In the genomic region with DNA sequence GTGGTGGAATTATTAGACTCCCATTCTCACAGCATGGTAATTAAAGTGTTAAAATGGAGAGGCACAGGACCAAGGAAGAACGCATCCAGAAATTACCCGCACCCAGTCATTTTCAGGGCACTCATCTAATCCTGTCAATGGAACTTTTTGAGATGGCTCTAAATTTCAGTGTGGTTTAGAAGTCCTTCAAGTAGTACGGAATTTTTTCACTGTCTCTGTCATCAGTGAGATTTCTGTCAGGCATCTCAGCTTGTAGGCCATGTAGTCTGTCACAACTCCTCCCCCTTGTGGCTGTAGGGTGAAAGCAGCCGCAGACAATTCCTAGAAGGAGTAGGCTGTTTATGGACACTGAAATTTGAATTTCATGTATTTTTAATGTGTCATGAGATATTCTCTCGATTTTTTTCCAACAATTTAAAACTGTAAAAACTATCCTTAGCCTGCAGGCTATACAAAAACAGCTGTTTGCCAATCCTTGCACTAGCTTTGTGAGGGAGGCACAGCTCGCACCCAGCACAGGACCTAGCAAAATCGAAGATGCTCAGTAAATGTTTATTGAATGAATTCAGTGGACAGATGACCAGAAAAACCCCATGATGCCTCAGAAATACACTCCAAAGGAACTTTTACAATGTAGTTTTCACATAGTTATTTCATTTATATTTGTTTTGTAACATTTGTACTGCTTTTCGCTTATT, we compare ENCODE assay signal across 8 cellular contexts. TPM values are rescaled to one million over a fixed set of nuclear protein-coding genes. Genes with fewer than 3 reads are reported as not detected.
DNase-seq lines count a peak whose midpoint lies in the region; ATAC-seq and TF ChIP-seq lines count a peak whose summit lies in the region.

No MANE protein-coding gene starts in this region.

- peak overlapping the region in 1 of 7 donors; percentile 50 for H3K27ac Mint-ChIP-seq in CD14-positive monocyte
- H3K27ac Mint-ChIP-seq in activated naive CD4-positive, alpha-beta T cell treated with anti-CD3 and anti-CD28 coated beads, Interleukin-2, amount 50 U/mL, for 72 hours: no peak overlapping the region
- no peak overlapping the region for H3K27ac Mint-ChIP-seq in glutamatergic neuron (ENCODE audit: unreplicated experiment)

- H3K9me3 ChIP-seq in SJSA1 (replicated peaks): no peaks in the 10 kb centered on the region

- intact Hi-C loops in CD14-positive monocyte (cut with micrococcal nuclease): loop anchor here (2.0 to 5.0 kb wide), 2 partner anchors 252 to 256 kb away; no protein-coding TSS in a partner anchor

- peaks cover 0 to 2% (median 0%) of the 10 kb centered on the region in 7 donors for H3K9me3 Mint-ChIP-seq in CD14-positive monocyte
- H3K9me3 Mint-ChIP-seq in activated naive CD4-positive, alpha-beta T cell treated with anti-CD3 and anti-CD28 coated beads, Interleukin-2, amount 50 U/mL, for 72 hours: no peaks in the 10 kb centered on the region
- no peaks in the 10 kb centered on the region for H3K9me3 Mint-ChIP-seq in glutamatergic neuron (ENCODE audit: unreplicated experiment)

- ATAC-seq in GM19351 (IDR thresholded peaks at IDR 0.05; ENCODE audit: unreplicated experiment) (peak; percentile 79), HG03135 (IDR thresholded peaks at IDR 0.05; ENCODE audit: unreplicated experiment) (no peak)
- ATAC-seq in activated naive CD4-positive, alpha-beta T cell treated with anti-CD3 and anti-CD28 coated beads, Interleukin-2, amount 50 U/mL, for 72 hours: peak; percentile 78

- DNase-seq in CD14-positive monocyte (ENCODE audit: low spot score): peak; percentile 62
- DNase-seq in M059J (ENCODE audit: low read depth): peak; percentile 75
- peak; percentile 48 to 61 for DNase-seq in SJSA1 (ENCODE audit: low read depth in 1 of 2, low spot score in 2 of 2)
- peak in 1 of 2 donors; percentile 50 for DNase-seq in activated naive CD4-positive, alpha-beta T cell treated with anti-CD3 and anti-CD28 coated beads, Interleukin-2, amount 50 U/mL, for 72 hours (ENCODE audit: low spot score in 2 of 2)
- peak; percentile 69 for DNase-seq in glutamatergic neuron
- peak; percentile 92 for DNase-seq in pons (ENCODE audit: low spot score)

- no peaks in the 10 kb centered on the region for H3K27me3 ChIP-seq in SJSA1 (replicated peaks)

- H3K4me3 Mint-ChIP-seq in CD14-positive monocyte: no peak overlapping the region
- H3K4me3 Mint-ChIP-seq in glutamatergic neuron (ENCODE audit: unreplicated experiment): no peak overlapping the region

- no peak overlapping the region for H3K4me3 ChIP-seq in SJSA1

- H3K36me3 Mint-ChIP-seq in CD14-positive monocyte: peaks cover 17 to 27% of the 10 kb centered on the region in 2 donors
- no peaks in the 10 kb centered on the region for H3K36me3 Mint-ChIP-seq in activated naive CD4-positive, alpha-beta T cell treated with anti-CD3 and anti-CD28 coated beads, Interleukin-2, amount 50 U/mL, for 72 hours
- H3K36me3 Mint-ChIP-seq in glutamatergic neuron (ENCODE audit: unreplicated experiment): no peaks in the 10 kb centered on the region

- H3K4me1 Mint-ChIP-seq in CD14-positive monocyte (peaks cover 5% of the 10 kb centered on the region), glutamatergic neuron (ENCODE audit: low read depth, unreplicated experiment) (no peaks in the 10 kb centered on the region)

- peaks cover 5% of the 10 kb centered on the region for H3K4me1 ChIP-seq in SJSA1 (replicated peaks)

- H3K27ac ChIP-seq in SJSA1: no peak overlapping the region

- TF ChIP-seq CTCF in CD14-positive monocyte (IDR thresholded peaks at IDR 0.05) (peak; percentile 79), glutamatergic neuron (IDR thresholded peaks at IDR 0.05; ENCODE audit: partially characterized antibody, unreplicated experiment) (peak; percentile 67)

- peaks cover 8% of the 10 kb centered on the region for H3K36me3 ChIP-seq in SJSA1

- H3K27me3 Mint-ChIP-seq in CD14-positive monocyte (ENCODE audit: low read depth in 3 of 3) (peaks cover 0 to 3% (median 0%) of the 10 kb centered on the region in 3 donors), glutamatergic neuron (ENCODE audit: unreplicated experiment) (peaks cover 1% of the 10 kb centered on the region)

RNA-seq across cellular contexts. Expression of a gene that starts 6.6 kb away (rescaled TPM):
- 10 to 100 TPM; 12.4 to 12.8 TPM for polyA plus RNA-seq in CD14-positive monocyte
- 61.4 and 63.3 TPM in 2 replicates for total RNA-seq in M059J (2014; rRNA removed; shearing (Covaris generic))
- 39.0 and 43.8 TPM in 2 replicates for total RNA-seq in SJSA1 (2014; rRNA removed; shearing (Covaris generic))
- total RNA-seq in activated naive CD4-positive, alpha-beta T cell treated with anti-CD3 and anti-CD28 coated beads, Interleukin-2, amount 50 U/mL, for 72 hours: 10 to 100 TPM; 52.7 to 55.7 TPM
- total RNA-seq in glutamatergic neuron (ENCODE audit: unreplicated experiment): 42.9 TPM

RNA-seq across cellular contexts. Expression of a gene that starts 43.8 kb away (rescaled TPM):
- 10 to 100 TPM in 1 of 2 donors, 1 to 10 TPM in 1; 5.4 to 12.9 TPM for polyA plus RNA-seq in CD14-positive monocyte
- 10.9 and 17.8 TPM in 2 replicates for total RNA-seq in M059J (2014; rRNA removed; shearing (Covaris generic))
- total RNA-seq in SJSA1 (2014; rRNA removed; shearing (Covaris generic)): 30.0 and 31.7 TPM in 2 replicates
- 10 to 100 TPM; 17.4 to 39.3 TPM for total RNA-seq in activated naive CD4-positive, alpha-beta T cell treated with anti-CD3 and anti-CD28 coated beads, Interleukin-2, amount 50 U/mL, for 72 hours
- 15.0 TPM for total RNA-seq in glutamatergic neuron (ENCODE audit: unreplicated experiment)
